ENCODE assay signal across 1 cellular context in the genomic region with DNA sequence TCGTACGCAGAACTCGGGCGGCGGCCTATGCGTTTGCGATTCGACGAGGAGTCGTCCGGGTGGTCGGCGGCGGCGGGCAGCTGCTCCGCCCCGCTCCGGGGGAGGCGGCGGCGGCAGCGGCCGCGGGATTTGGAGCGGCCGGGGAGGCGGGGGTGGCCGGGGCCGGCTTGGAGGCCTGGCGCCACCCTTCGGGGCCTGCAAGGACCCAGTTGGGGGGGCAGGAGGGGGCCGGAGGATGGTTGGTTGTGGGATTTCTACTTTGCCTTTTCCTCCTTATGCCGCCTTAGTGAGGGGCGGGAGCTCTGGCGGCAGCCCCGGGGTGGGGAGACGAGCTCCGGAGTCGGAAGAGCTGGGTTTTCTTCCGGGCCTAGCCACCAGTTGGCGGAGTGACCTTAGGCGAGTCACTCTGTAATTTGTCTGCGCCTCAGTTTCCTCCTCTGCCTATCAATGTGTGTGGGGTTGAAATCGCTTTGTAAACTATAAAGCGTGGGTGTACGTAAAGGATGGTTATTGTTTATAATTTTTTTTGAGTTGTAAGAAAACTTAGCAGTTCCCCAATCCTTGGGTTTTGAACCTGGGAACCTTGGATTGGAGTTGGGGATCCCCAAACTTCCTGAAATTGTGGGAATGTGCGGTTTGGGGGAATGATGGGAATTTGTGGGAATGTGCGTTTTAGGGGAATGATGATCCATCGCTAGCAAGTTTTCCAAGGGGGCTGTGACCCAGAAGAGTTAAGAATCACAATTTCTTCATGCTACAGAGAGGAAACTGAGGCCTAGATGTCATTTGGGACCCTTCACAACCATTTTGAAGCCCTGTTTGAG.
A peak's percentile ranks its signal among the peaks of the same experiment; 100 is the strongest.
TF ChIP-seq lines count a peak whose summit lies in the region.

No MANE protein-coding gene starts in this region.

TF ChIP-seq in K562, 482 proteins besides CTCF, POLR2A, EP300 and RAD21:
- TF ChIP-seq, protein P1, sequence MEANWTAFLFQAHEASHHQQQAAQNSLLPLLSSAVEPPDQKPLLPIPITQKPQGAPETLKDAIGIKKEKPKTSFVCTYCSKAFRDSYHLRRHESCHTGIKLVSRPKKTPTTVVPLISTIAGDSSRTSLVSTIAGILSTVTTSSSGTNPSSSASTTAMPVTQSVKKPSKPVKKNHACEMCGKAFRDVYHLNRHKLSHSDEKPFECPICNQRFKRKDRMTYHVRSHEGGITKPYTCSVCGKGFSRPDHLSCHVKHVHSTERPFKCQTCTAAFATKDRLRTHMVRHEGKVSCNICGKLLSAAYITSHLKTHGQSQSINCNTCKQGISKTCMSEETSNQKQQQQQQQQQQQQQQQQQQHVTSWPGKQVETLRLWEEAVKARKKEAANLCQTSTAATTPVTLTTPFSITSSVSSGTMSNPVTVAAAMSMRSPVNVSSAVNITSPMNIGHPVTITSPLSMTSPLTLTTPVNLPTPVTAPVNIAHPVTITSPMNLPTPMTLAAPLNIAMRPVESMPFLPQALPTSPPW (CRISPR knock-in tag; IDR thresholded peaks at IDR 0.05) = peak; percentile 79
- TF ChIP-seq CBX1 (IDR thresholded peaks at IDR 0.05; ENCODE audit: low read depth) = no peak
- no peak for TF ChIP-seq ZNF764 (CRISPR knock-in tag; IDR thresholded peaks at IDR 0.05; ENCODE audit: low read depth)
- TF ChIP-seq PHF8 (IDR thresholded peaks at IDR 0.05; ENCODE audit: borderline replicate concordance, low read length) = peak; percentile 57; the same call in 1 of the 2 replicates
- TF ChIP-seq AFF4 (CRISPR knock-in tag; IDR thresholded peaks at IDR 0.05) = 0 out of 2 replicates have a peak, but pooled peaks have one; percentile 37
- 0 out of 2 replicates have a peak, but pooled peaks have one; percentile 27 for TF ChIP-seq NR2C1 (IDR thresholded peaks at IDR 0.05)
- TF ChIP-seq NR2C1 (tag; IDR thresholded peaks at IDR 0.05) = no peak
- TF ChIP-seq CREM (IDR thresholded peaks at IDR 0.05; ENCODE audit: low read depth) = 0 out of 2 replicates have a peak, but pooled peaks have one; percentile 3
- peak; percentile 81 for TF ChIP-seq CTCFL (IDR thresholded peaks at IDR 0.05; ENCODE audit: borderline replicate concordance, insufficient read depth, low read depth, low read length, poor library complexity, severe bottlenecking)
- 0 out of 2 replicates have a peak, but pooled peaks have one; percentile 5 for TF ChIP-seq SMAD4 (CRISPR knock-in tag; conservative IDR thresholded peaks at IDR 0.05)
- TF ChIP-seq FIP1L1 (IDR thresholded peaks at IDR 0.05; ENCODE audit: low read depth, low read length, poor library complexity, severe bottlenecking) = no peak
- 0 out of 2 replicates have a peak, but pooled peaks have one; percentile 12 for TF ChIP-seq SOX6 (IDR thresholded peaks at IDR 0.05)
- no peak for TF ChIP-seq HMGN3 (IDR thresholded peaks at IDR 0.05; ENCODE audit: borderline replicate concordance, extremely low read depth, insufficient read length, low read depth, low read length)
- TF ChIP-seq, protein P2, sequence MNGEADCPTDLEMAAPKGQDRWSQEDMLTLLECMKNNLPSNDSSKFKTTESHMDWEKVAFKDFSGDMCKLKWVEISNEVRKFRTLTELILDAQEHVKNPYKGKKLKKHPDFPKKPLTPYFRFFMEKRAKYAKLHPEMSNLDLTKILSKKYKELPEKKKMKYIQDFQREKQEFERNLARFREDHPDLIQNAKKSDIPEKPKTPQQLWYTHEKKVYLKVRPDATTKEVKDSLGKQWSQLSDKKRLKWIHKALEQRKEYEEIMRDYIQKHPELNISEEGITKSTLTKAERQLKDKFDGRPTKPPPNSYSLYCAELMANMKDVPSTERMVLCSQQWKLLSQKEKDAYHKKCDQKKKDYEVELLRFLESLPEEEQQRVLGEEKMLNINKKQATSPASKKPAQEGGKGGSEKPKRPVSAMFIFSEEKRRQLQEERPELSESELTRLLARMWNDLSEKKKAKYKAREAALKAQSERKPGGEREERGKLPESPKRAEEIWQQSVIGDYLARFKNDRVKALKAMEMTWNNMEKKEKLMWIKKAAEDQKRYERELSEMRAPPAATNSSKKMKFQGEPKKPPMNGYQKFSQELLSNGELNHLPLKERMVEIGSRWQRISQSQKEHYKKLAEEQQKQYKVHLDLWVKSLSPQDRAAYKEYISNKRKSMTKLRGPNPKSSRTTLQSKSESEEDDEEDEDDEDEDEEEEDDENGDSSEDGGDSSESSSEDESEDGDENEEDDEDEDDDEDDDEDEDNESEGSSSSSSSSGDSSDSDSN (IDR thresholded peaks at IDR 0.05; ENCODE audit: borderline replicate concordance in 1 of 2, low read depth in 2 of 2, low read length in 2 of 2) = 0 out of 4 replicates have a peak, but pooled peaks of 1 of the 2 experiments have one; percentile 14
- peak; percentile 18; the same call in 1 of the 2 replicates for TF ChIP-seq EGR1 (conservative IDR thresholded peaks at IDR 0.05)
- peak; percentile 84; the same call in 1 of the 2 replicates for TF ChIP-seq KAT7 (CRISPR knock-in tag; IDR thresholded peaks at IDR 0.05; ENCODE audit: borderline replicate concordance)
- peak; percentile 9 for TF ChIP-seq PCBP1 (IDR thresholded peaks at IDR 0.05; ENCODE audit: low read depth, low read length, poor library complexity, severe bottlenecking)
- no peak for TF ChIP-seq ZBED1 (IDR thresholded peaks at IDR 0.05)
- 0 out of 2 replicates have a peak, but pooled peaks have one; percentile 20 for TF ChIP-seq ZFX (CRISPR knock-in tag; IDR thresholded peaks at IDR 0.05)
- TF ChIP-seq ZNF740 (CRISPR knock-in tag; IDR thresholded peaks at IDR 0.05) = peak; percentile 91
- peak in 1 of 2 experiments; percentile 74; a peak in 1 of 4 replicates for TF ChIP-seq ZNF740 (tag; IDR thresholded peaks at IDR 0.05)
- TF ChIP-seq NR2C2 (CRISPR knock-in tag; IDR thresholded peaks at IDR 0.05) = no peak
- peak; percentile 75; the same call in 1 of the 2 replicates for TF ChIP-seq NR2C2 (tag; IDR thresholded peaks at IDR 0.05)
- TF ChIP-seq, protein P3, sequence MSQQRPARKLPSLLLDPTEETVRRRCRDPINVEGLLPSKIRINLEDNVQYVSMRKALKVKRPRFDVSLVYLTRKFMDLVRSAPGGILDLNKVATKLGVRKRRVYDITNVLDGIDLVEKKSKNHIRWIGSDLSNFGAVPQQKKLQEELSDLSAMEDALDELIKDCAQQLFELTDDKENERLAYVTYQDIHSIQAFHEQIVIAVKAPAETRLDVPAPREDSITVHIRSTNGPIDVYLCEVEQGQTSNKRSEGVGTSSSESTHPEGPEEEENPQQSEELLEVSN (IDR thresholded peaks at IDR 0.05; ENCODE audit: borderline replicate concordance in 1 of 2, extremely low read depth in 1 of 2, insufficient read depth in 1 of 2, insufficient read length in 1 of 2, low read depth in 1 of 2, low read length in 1 of 2, poor library complexity in 1 of 2, severe bottlenecking in 1 of 2) = peak in 1 of 2 experiments; percentile 7
